In genomic region chr5:180809403-180810209, GRCh38 we compare ENCODE assay signal across 8 cellular contexts. TPM values are rescaled to one million over a fixed set of nuclear protein-coding genes. Genes with fewer than 3 reads are reported as not detected.
DNase-seq lines count a peak whose midpoint lies in the region; ATAC-seq, FAIRE-seq and TF ChIP-seq lines count a peak whose summit lies in the region.

No MANE protein-coding gene starts in this region.

- dilution Hi-C loops in endothelial cell of umbilical vein (cut with MboI; ENCODE audit: extremely low pct_ligation_motif_present, low sequenced_read_pairs): no loop called here

- no peaks in the 10 kb centered on the region for H4K20me1 ChIP-seq in endothelial cell of umbilical vein (replicated peaks; ENCODE audit: control insufficient read depth, extremely low read depth, insufficient read depth, low read length)

- peak; percentile 90 for DNase-seq in COR-L47 (lab: John Stamatoyannopoulos, UW)
- peak; percentile 64 for DNase-seq in HS-27A (ENCODE audit: low read depth)
- peak; percentile 67 for DNase-seq in NK-92 (lab: John Stamatoyannopoulos, UW; ENCODE audit: unreplicated experiment)
- peak; percentile 98 for DNase-seq in activated CD8-positive, alpha-beta memory T cell treated with anti-CD3 and anti-CD28 coated beads for 24 hours
- peak; percentile 76 for DNase-seq in endothelial cell of umbilical vein (ENCODE audit: low read depth, low spot score)
- DNase-seq in midbrain (lab: John Stamatoyannopoulos, UW): peak; percentile 86
- peak; percentile 69 to 72 for DNase-seq in stimulated activated CD8-positive, alpha-beta memory T cell treated with anti-CD3 and anti-CD28 coated beads, Interleukin-2, amount 100 ng/mL, for 48 hours (ENCODE audit: low read depth in 2 of 2)

- POLR2A ChIA-PET in endothelial cell of umbilical vein (lab: Charles Lee): interaction anchor here (0.8 to 1.5 kb wide), 3 partner anchors 8 to 52 kb away, joined by 3 to 6 read pairs (median 3); partner anchors contain the start of gene ZFP62

- no peaks in the 10 kb centered on the region for H3K9me3 ChIP-seq in endothelial cell of umbilical vein (replicated peaks; ENCODE audit: control insufficient read depth, insufficient read depth, low read length)

- H3K9ac ChIP-seq in endothelial cell of umbilical vein (replicated peaks; ENCODE audit: extremely low read depth, insufficient read depth, low read length): peak overlapping the region; percentile 77

- peak overlapping the region; percentile 43 to 71 (median 68) for H3K4me3 ChIP-seq in endothelial cell of umbilical vein (replicated peaks in 1 of 3; ENCODE audit: insufficient read depth in 1 of 3, low read depth in 1 of 3, low read length in 3 of 3)

- H3K9me1 ChIP-seq in endothelial cell of umbilical vein (replicated peaks; ENCODE audit: control insufficient read depth, extremely low read depth, insufficient read depth, low read length): no peaks in the 10 kb centered on the region

- BruUV-seq in endothelial cell of umbilical vein (replicated peaks; lab: Mats Ljungman, UMichigan): no TSS peak

- CTCF ChIA-PET in endothelial cell of umbilical vein (lab: Charles Lee): interaction anchor here (0.8 to 2.5 kb wide), 3 partner anchors 7 to 60 kb away, joined by 4 to 14 read pairs (median 5); partner anchors contain the start of gene MGAT1

- intact Hi-C loops in endothelial cell of umbilical vein (cut with micrococcal nuclease): loop anchor here (1.0 to 10.0 kb wide), 5 partner anchors 7 to 315 kb away; partner anchors contain the start of genes CNOT6, FLT4, MGAT1 and ZFP62

- H3K4me1 ChIP-seq in endothelial cell of umbilical vein (ENCODE audit: control insufficient read depth, extremely low read depth, insufficient read depth, low read length): peaks cover 41% of the 10 kb centered on the region

- H2AFZ ChIP-seq in endothelial cell of umbilical vein (ENCODE audit: low read depth, low read length): peak overlapping the region; percentile 91

- no peaks in the 10 kb centered on the region for H3K36me3 ChIP-seq in endothelial cell of umbilical vein (ENCODE audit: control insufficient read depth in 2 of 2, extremely low read depth in 1 of 2, insufficient read depth in 2 of 2, low read length in 2 of 2)

- no peak for TF ChIP-seq POLR2A in endothelial cell of umbilical vein (IDR thresholded peaks at IDR 0.05; ENCODE audit: low read depth, low read length)

- H3K27me3 ChIP-seq in endothelial cell of umbilical vein (ENCODE audit: control insufficient read depth in 2 of 2, insufficient read depth in 2 of 2, low read length in 2 of 2): no peaks in the 10 kb centered on the region

- H3K79me2 ChIP-seq in endothelial cell of umbilical vein (ENCODE audit: control insufficient read depth, insufficient read depth, low read length): peaks cover 11% of the 10 kb centered on the region

- H3K4me2 ChIP-seq in endothelial cell of umbilical vein (ENCODE audit: insufficient read depth, low read length): peak overlapping the region; percentile 77

- peak overlapping the region; percentile 88 for H3K27ac ChIP-seq in endothelial cell of umbilical vein (ENCODE audit: insufficient read depth, low read depth, low read length)

- no peak for TF ChIP-seq CTCF in endothelial cell of umbilical vein (IDR thresholded peaks at IDR 0.05; ENCODE audit: extremely low read depth in 1 of 2, insufficient read depth in 1 of 2, low read depth in 1 of 2, low read length in 2 of 2)

- FAIRE-seq in endothelial cell of umbilical vein (lab: Jason Lieb, UNC): no peak

- peak; percentile 48 for ATAC-seq in GM21360 (IDR thresholded peaks at IDR 0.05; ENCODE audit: unreplicated experiment)

TF ChIP-seq in endothelial cell of umbilical vein, 7 proteins besides CTCF, POLR2A, EP300 and RAD21:
- no peak for TF ChIP-seq FOS (IDR thresholded peaks at IDR 0.05; ENCODE audit: borderline replicate concordance, insufficient read depth, low read length)
- TF ChIP-seq EZH2 (IDR thresholded peaks at IDR 0.05; ENCODE audit: borderline replicate concordance, low read depth, low read length, severe bottlenecking): no peak
- peak; percentile 10 for TF ChIP-seq MYC (IDR thresholded peaks at IDR 0.05; ENCODE audit: low read depth, low read length)
- TF ChIP-seq MAX (IDR thresholded peaks at IDR 0.05; ENCODE audit: insufficient read depth, insufficient read length): no peak
- no peak for TF ChIP-seq GATA2 (IDR thresholded peaks at IDR 0.05; ENCODE audit: insufficient read depth, insufficient read length, low read depth, low read length)
- no peak for TF ChIP-seq JUN (IDR thresholded peaks at IDR 0.05; ENCODE audit: borderline replicate concordance, insufficient read depth, insufficient read length, low read depth)
- TF ChIP-seq POLR2AphosphoS5 (IDR thresholded peaks at IDR 0.05; ENCODE audit: insufficient read depth, low read depth, low read length): no peak

RNA-seq across cellular contexts. Expression of gene MGAT1, which starts 7.0 kb away (rescaled TPM):
- total RNA-seq in endothelial cell of umbilical vein: 108 and 123 TPM in 2 replicates
- polyA plus RNA-seq in endothelial cell of umbilical vein: 126 and 153 TPM in 2 replicates
- polyA plus RNA-seq in endothelial cell of umbilical vein (2011; cell fraction: cytosol; rRNA removed): 83.5 and 99.1 TPM in 2 replicates
- 54.0 and 56.7 TPM in 2 replicates for polyA plus RNA-seq in endothelial cell of umbilical vein (2011; cell fraction: nucleus; rRNA removed)
- polyA plus RNA-seq in endothelial cell of umbilical vein (2012): 59.8 and 70.3 TPM in 2 replicates
- polyA minus RNA-seq in endothelial cell of umbilical vein: 80.6 and 100 TPM in 2 replicates
- 49.0 TPM for polyA minus RNA-seq in endothelial cell of umbilical vein (2011; cell fraction: cytosol; rRNA and poly(A)+ RNA removed)
- 31.9 and 43.9 TPM in 2 replicates for polyA minus RNA-seq in endothelial cell of umbilical vein (2011; cell fraction: nucleus; rRNA and poly(A)+ RNA removed)

RNA-seq across cellular contexts. Expression of gene ZFP62, which starts 51.5 kb away (rescaled TPM):
- 14.6 and 19.7 TPM in 2 replicates for total RNA-seq in endothelial cell of umbilical vein
- 3.3 and 3.7 TPM in 2 replicates for polyA plus RNA-seq in endothelial cell of umbilical vein
- polyA plus RNA-seq in endothelial cell of umbilical vein (2011; cell fraction: cytosol; rRNA removed): 5.8 and 7.0 TPM in 2 replicates
- polyA plus RNA-seq in endothelial cell of umbilical vein (2011; cell fraction: nucleus; rRNA removed): 13.3 and 20.5 TPM in 2 replicates
- polyA plus RNA-seq in endothelial cell of umbilical vein (2012): 11.7 and 15.7 TPM in 2 replicates
- polyA minus RNA-seq in endothelial cell of umbilical vein: 4.4 and 5.8 TPM in 2 replicates
- polyA minus RNA-seq in endothelial cell of umbilical vein (2011; cell fraction: cytosol; rRNA and poly(A)+ RNA removed): 14.7 TPM
- 6.6 and 7.7 TPM in 2 replicates for polyA minus RNA-seq in endothelial cell of umbilical vein (2011; cell fraction: nucleus; rRNA and poly(A)+ RNA removed)

Comparison
In these comparisons a context has a peak if more than half of its experiments do, and no peak if none do; other contexts are left out.
1. Peak in every context shown above with its lines: DNase-seq, ATAC-seq, H3K4me3 ChIP-seq and H3K27ac ChIP-seq.